1 cellular context compared by ENCODE assay signal in the genomic region with DNA sequence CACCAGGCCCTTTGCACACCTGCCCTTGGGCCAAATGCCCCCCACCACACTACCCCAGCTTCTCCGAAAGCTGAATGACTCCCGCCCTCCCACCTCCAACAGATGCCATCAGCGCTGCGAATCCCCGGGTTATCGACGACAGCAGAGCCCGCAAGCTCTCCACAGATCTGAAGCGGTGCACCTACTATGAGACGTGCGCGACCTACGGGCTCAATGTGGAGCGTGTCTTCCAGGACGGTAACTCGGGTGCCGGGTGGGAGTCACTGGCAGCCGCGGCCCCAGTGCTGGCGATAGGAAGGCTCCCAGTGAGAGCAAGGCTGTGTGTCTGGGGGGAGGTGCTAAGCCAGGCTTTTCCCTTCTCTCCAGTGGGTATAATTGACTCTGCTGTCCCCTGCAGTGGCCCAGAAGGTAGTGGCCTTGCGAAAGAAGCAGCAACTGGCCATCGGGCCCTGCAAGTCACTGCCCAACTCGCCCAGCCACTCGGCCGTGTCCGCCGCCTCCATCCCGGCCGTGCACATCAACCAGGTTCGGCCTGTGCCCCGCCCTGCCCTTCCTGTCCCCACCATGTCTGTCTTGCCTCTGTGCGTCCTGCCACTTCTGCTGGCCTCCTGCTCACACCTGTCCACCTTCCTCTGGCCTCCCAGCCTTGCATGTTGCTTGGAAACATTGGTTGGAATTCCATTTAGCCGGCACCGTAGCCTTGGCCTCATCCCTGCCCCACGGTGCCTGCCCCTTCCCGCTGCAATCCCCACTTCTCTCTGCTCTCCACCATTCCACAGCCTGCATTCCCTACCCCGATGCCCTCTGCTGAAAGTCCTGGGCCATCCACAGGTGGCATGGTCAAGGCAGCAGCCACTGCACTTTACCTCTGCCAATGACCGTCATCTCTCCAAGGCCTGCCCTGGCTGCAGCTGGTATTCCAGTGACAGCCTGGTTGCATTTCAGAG.
TF ChIP-seq lines count a peak whose summit lies in the region.

No MANE protein-coding gene starts in this region.

TF ChIP-seq in IMR-90, 13 proteins besides CTCF, POLR2A, EP300 and RAD21:
- TF ChIP-seq BHLHE40 (IDR thresholded peaks at IDR 0.05; ENCODE audit: low read depth, low read length) (no peak), MAZ (IDR thresholded peaks at IDR 0.05; ENCODE audit: borderline replicate concordance, low read depth, low read length) (no peak)
- TF ChIP-seq, protein P1, sequence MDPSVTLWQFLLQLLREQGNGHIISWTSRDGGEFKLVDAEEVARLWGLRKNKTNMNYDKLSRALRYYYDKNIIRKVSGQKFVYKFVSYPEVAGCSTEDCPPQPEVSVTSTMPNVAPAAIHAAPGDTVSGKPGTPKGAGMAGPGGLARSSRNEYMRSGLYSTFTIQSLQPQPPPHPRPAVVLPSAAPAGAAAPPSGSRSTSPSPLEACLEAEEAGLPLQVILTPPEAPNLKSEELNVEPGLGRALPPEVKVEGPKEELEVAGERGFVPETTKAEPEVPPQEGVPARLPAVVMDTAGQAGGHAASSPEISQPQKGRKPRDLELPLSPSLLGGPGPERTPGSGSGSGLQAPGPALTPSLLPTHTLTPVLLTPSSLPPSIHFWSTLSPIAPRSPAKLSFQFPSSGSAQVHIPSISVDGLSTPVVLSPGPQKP (IDR thresholded peaks at IDR 0.05; ENCODE audit: borderline replicate concordance, low read depth, low read length), result no peak
TF ChIP-seq in IMR-90: peak in this region for 0.
